23 cellular contexts compared by ENCODE assay signal in genomic region chr14:96148631-96149030, GRCh38. TPM values are rescaled to one million over a fixed set of nuclear protein-coding genes. Genes with fewer than 3 reads are reported as not detected.
"Had no signal": no experiment of that assay in that cellular context is flagged by ENCODE, and none has a peak within 500 bp of the region (broad histone marks: within the 10 kb centered on the region; RNA-seq: fewer than 3 reads in every experiment).

No MANE protein-coding gene starts in this region.

- H3K27ac ChIP-seq: Peyer's patch, RWPE1 had no signal

- H3K27me3 ChIP-seq: Peyer's patch had no signal

- H3K4me1 ChIP-seq: Peyer's patch had no signal

- DNase-seq: activated CD4-positive, alpha-beta T cell treated with anti-CD3 and anti-CD28 coated beads for 48 hours; activated CD4-positive, alpha-beta T cell treated with anti-CD3 and anti-CD28 coated beads, Interleukin-2, amount 50 U/mL, for 4 hours; activated CD4-positive, CD25-positive, alpha-beta regulatory T cell treated with anti-CD3 and anti-CD28 coated beads, Interleukin-2, amount 50 U/mL, for 72 hours; activated CD8-positive, alpha-beta T cell treated with anti-CD3 and anti-CD28 coated beads, Interleukin-2, amount 10 ng/mL, durations not matched to agents 7 days and 5 days; activated effector memory CD4-positive, alpha-beta T cell treated with anti-CD3 and anti-CD28 coated beads, Interleukin-2, amount 50 U/mL, for 16 hours; activated naive CD4-positive, alpha-beta T cell treated with Interleukin-2 at 50 U/mL for 16 hours; activated naive CD8-positive, alpha-beta T cell treated with anti-CD3 and anti-CD28 coated beads, Interleukin-2, amount 50 U/mL, for 24 hours; activated T-cell treated with anti-CD3 and anti-CD28 coated beads, Interleukin-2, amount 50 U/mL, for 4 hours; amniotic stem cell; Karpas-422; MM.1S; NCI-H1105; NCI-H1436; NCI-H187; NCI-H2081; NCI-H510A treated with DMSO at 0.1 percent for 48 hours; NCI-H748 treated with DMSO at 0.1 percent for 48 hours; Right ventricle myocardium superior; T-helper 17 cell; T-helper 9 cell had no signal

- H3K36me3 ChIP-seq: Peyer's patch had no signal

- H3K4me3 ChIP-seq: Peyer's patch had no signal

- H3K9me3 ChIP-seq: Peyer's patch had no signal

RNA-seq across cellular contexts. Expression of gene BDKRB2, which starts 56.0 kb away (rescaled TPM):
- total RNA-seq: activated CD8-positive, alpha-beta T cell treated with anti-CD3 and anti-CD28 coated beads, Interleukin-2, amount 10 ng/mL, durations not matched to agents 7 days and 5 days; activated T-cell treated with anti-CD3 and anti-CD28 coated beads, Interleukin-2, amount 50 U/mL, for 4 hours; SK-MEL-5; T-helper 17 cell had no signal
